1 cellular context compared by ENCODE assay signal in genomic region chr16:82041542-82041941, GRCh38.
TF ChIP-seq lines count a peak whose summit lies in the region.

No MANE protein-coding gene starts in this region.

TF ChIP-seq in IMR-90, 13 proteins besides CTCF, POLR2A, EP300 and RAD21 (continued from another document):
- no peak for TF ChIP-seq CEBPB (IDR thresholded peaks at IDR 0.05; ENCODE audit: low read depth, low read length)
- TF ChIP-seq SMC3 (IDR thresholded peaks at IDR 0.05; ENCODE audit: low read depth, low read length), result no peak
- TF ChIP-seq MXI1 (IDR thresholded peaks at IDR 0.05; ENCODE audit: borderline replicate concordance, low read depth, low read length), result no peak
- no peak for TF ChIP-seq CHD1 (IDR thresholded peaks at IDR 0.05; ENCODE audit: low read depth, low read length)
- TF ChIP-seq ELK1 (IDR thresholded peaks at IDR 0.05; ENCODE audit: borderline replicate concordance, low read depth, low read length), result no peak
- TF ChIP-seq RFX5 (IDR thresholded peaks at IDR 0.05; ENCODE audit: low read depth, low read length), result no peak
- TF ChIP-seq MAFK (IDR thresholded peaks at IDR 0.05; ENCODE audit: low read depth, low read length), result no peak
- no peak for TF ChIP-seq RCOR1 (IDR thresholded peaks at IDR 0.05; ENCODE audit: insufficient replicate concordance, low read length)
- TF ChIP-seq NFE2L2 (IDR thresholded peaks at IDR 0.05; ENCODE audit: low read depth, low read length), result no peak
- no peak for TF ChIP-seq MAZ (IDR thresholded peaks at IDR 0.05; ENCODE audit: borderline replicate concordance, low read depth, low read length)
- TF ChIP-seq FOS (IDR thresholded peaks at IDR 0.05; ENCODE audit: low read depth, low read length), result no peak
